ENCODE assay signal across 8 cellular contexts in genomic region chr12:27014085-27014858, GRCh38.
DNase-seq lines count a peak whose midpoint lies in the region; ATAC-seq and TF ChIP-seq lines count a peak whose summit lies in the region.

Gene TM7SF3, minus strand, starts transcription at chr12:27014384. Its CDS starts 216 bp downstream, at chr12:27014168.

- peak within 1 kb of the TSS; percentile 94 for H3K4me3 ChIP-seq in OCI-LY1 (ENCODE audit: low read depth, low read length, poor library complexity, severe bottlenecking)

- H3K9ac ChIP-seq in OCI-LY1 (ENCODE audit: low read length): peak within 1 kb of the TSS; percentile 92

- H3K36me3 ChIP-seq in OCI-LY1 (ENCODE audit: insufficient read depth, low read length): no peaks in the 10 kb centered on the region

- DNase-seq in DMS114 treated with DMSO at 0.1 percent for 48 hours (lab: John Stamatoyannopoulos, UW; ENCODE audit: unreplicated experiment) (peak; percentile 81), HuH-7.5 (ENCODE audit: low spot score) (peak; percentile 88), epidermal melanocyte (ENCODE audit: insufficient read length, low spot score) (peak; percentile 69), middle frontal gyrus (ENCODE audit: extremely low spot score, low spot score) (peak; percentile 87)
- peak; percentile 96 for DNase-seq in activated CD8-positive, alpha-beta memory T cell treated with anti-CD3 and anti-CD28 coated beads, Interleukin-2, amount 50 U/mL, for 48 hours
- DNase-seq in stimulated activated CD8-positive, alpha-beta memory T cell treated with anti-CD3 and anti-CD28 coated beads, Interleukin-2, amount 100 ng/mL, for 48 hours (ENCODE audit: low read depth in 2 of 2): peak; percentile 91

- H3K4me1 ChIP-seq in OCI-LY1 (ENCODE audit: insufficient read depth, low read length, severe bottlenecking): peaks cover 56% of the 10 kb centered on the region

- H3K27me3 ChIP-seq in OCI-LY1 (ENCODE audit: insufficient read depth, low read length): no peaks in the 10 kb centered on the region

- H3K9me2 ChIP-seq in OCI-LY1 (ENCODE audit: low read depth, low read length): no peaks in the 10 kb centered on the region

- peak within 1 kb of the TSS; percentile 84 for H3K27ac ChIP-seq in OCI-LY1 (ENCODE audit: low read depth, low read length, poor library complexity, severe bottlenecking)

- peaks cover 32% of the 10 kb centered on the region for H3K79me2 ChIP-seq in OCI-LY1 (ENCODE audit: insufficient read depth, low read length)

- peak; percentile 95 for TF ChIP-seq CTCF in OCI-LY1 (IDR thresholded peaks at IDR 0.05; ENCODE audit: low read length)

- no peaks in the 10 kb centered on the region for H3F3A ChIP-seq in OCI-LY1 (ENCODE audit: insufficient read depth, low read length)

- no peaks in the 10 kb centered on the region for H3K9me3 ChIP-seq in OCI-LY1 (ENCODE audit: low read length)

- H3K4me2 ChIP-seq in OCI-LY1 (ENCODE audit: low read length): peak within 1 kb of the TSS; percentile 98

- H2AFZ ChIP-seq in OCI-LY1 (ENCODE audit: low read length): peak within 1 kb of the TSS; percentile 93

- no peaks in the 10 kb centered on the region for H4K20me1 ChIP-seq in OCI-LY1 (ENCODE audit: insufficient read depth, low read length)

- peak; percentile 79 for ATAC-seq in GM21528 (IDR thresholded peaks at IDR 0.05; ENCODE audit: low FRiP score, unreplicated experiment)

Comparison
In these comparisons a context has a peak if more than half of its experiments do, and no peak if none do; other contexts are left out.
1. Peak in every context shown above with its lines: DNase-seq, ATAC-seq, H3K4me3 ChIP-seq and H3K27ac ChIP-seq.